ENCODE assay signal across 1 cellular context in genomic region chr5:36481721-36482120, GRCh38.
TF ChIP-seq lines count a peak whose summit lies in the region.

No MANE protein-coding gene starts in this region.

TF ChIP-seq in HepG2, 621 proteins besides CTCF, POLR2A, EP300 and RAD21 (continued from another document):
- TF ChIP-seq AFF4 (CRISPR knock-in tag; IDR thresholded peaks at IDR 0.05) (no peak), MIER3 (CRISPR knock-in tag; IDR thresholded peaks at IDR 0.05; ENCODE audit: borderline replicate concordance) (no peak), HOXD1 (CRISPR knock-in tag; IDR thresholded peaks at IDR 0.05) (no peak), HNRNPH1 (optimal IDR thresholded peaks at IDR 0.05; ENCODE audit: low read depth, low read length) (no peak), SNAI1 (CRISPR knock-in tag; IDR thresholded peaks at IDR 0.05; ENCODE audit: borderline replicate concordance) (no peak), HMGXB4 (CRISPR knock-in tag; IDR thresholded peaks at IDR 0.05; ENCODE audit: borderline replicate concordance in 1 of 2, low read depth in 1 of 2) (no peak), DRAP1 (CRISPR knock-in tag; IDR thresholded peaks at IDR 0.05) (no peak), ZBTB3 (CRISPR knock-in tag; IDR thresholded peaks at IDR 0.05; ENCODE audit: borderline replicate concordance, low read depth) (no peak), CENPBD1 (CRISPR knock-in tag; IDR thresholded peaks at IDR 0.05; ENCODE audit: borderline replicate concordance, low read depth) (no peak)
